33 cellular contexts compared by ENCODE assay signal in the genomic region with DNA sequence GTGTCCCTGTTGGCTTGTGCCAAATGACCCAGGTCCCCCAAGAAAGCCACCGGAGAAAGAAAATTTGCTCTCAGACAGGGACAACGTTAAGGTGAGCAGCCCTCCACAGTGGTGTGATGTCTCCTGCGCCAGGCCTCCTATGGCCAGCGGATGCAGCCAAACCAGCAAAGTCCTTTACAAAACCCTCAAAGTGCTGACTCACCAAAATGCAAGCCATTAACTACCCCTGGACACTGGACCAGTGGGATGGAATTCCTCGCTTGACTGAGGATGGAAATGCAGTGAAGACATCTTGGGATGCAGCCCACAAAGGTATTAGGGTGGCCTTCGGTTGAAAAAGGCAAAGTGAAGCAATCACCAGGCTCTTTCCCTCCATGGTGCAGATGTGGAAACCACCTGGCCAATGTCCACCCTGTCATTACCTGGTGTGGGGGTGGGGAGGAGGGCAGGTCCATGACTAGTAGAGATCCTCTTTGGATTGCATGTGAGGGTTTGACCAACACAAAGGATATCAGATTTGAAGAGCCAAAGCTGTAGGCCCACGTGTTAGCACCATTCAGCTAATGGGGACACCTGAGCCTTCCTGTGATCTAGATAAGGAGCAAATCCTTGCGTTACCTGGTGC.
"Had no signal": no experiment of that assay in that cellular context is flagged by ENCODE, and none has a peak within 500 bp of the region (broad histone marks: within the 10 kb centered on the region; RNA-seq: fewer than 3 reads in every experiment).

No MANE protein-coding gene starts in this region.

- H3K4me1 ChIP-seq: adrenal gland, body of pancreas, esophagus muscularis mucosa, foreskin keratinocyte had no signal

- H3K9me3 ChIP-seq: adrenal gland, body of pancreas, esophagus muscularis mucosa, gastrocnemius medialis had no signal

- H3K27ac ChIP-seq: adrenal gland, body of pancreas, esophagus muscularis mucosa, foreskin keratinocyte, gastrocnemius medialis had no signal

- H3K36me3 ChIP-seq: adrenal gland, esophagus muscularis mucosa, gastrocnemius medialis had no signal

- H3K9me3 Mint-ChIP-seq: activated CD4-positive, alpha-beta memory T cell treated with anti-CD3 and anti-CD28 coated beads for 36 hours; activated CD4-positive, alpha-beta T cell treated with anti-CD3 and anti-CD28 coated beads, Interleukin-2, amount 10 ng/mL, durations not matched to agents 24 days and 14 days; activated naive CD4-positive, alpha-beta T cell treated with anti-CD3 and anti-CD28 coated beads for 36 hours; activated naive CD4-positive, alpha-beta T cell treated with anti-CD3 and anti-CD28 coated beads, Interleukin-2, amount 50 U/mL, for 24 hours; activated naive CD8-positive, alpha-beta T cell treated with anti-CD3 and anti-CD28 coated beads for 36 hours; activated naive CD8-positive, alpha-beta T cell treated with anti-CD3 and anti-CD28 coated beads, Interleukin-2, amount 50 U/mL, for 24 hours; activated T-helper 1 cell treated with anti-CD3 and anti-CD28 coated beads, Interleukin-12 subunit alpha, Interleukin-12 subunit beta, Interleukin-2, Interleukin-4 antibody, amounts not matched to agents 30 ng/mL and 10 ng/mL and 1 ng/mL, durations not matched to agents 14 hours and 24 hours and 36 hours; activated T-helper 2 cell treated with anti-CD3 and anti-CD28 coated beads, Interferon-gamma antibody, Interleukin-2, Interleukin-4, amounts not matched to agents 10 μg/mL and 5 μg/mL and 100 μg/mL, durations not matched to agents 14 hours and 24 hours and 36 hours; effector memory CD8-positive, alpha-beta T cell had no signal

- ATAC-seq: activated CD4-positive, alpha-beta T cell treated with anti-CD3 and anti-CD28 coated beads for 36 hours; activated CD8-positive, alpha-beta memory T cell treated with anti-CD3 and anti-CD28 coated beads, Interleukin-2, amount 10 ng/mL, durations not matched to agents 7 days and 5 days; activated CD8-positive, alpha-beta T cell treated with anti-CD3 and anti-CD28 coated beads, Interleukin-2, amount 10 ng/mL, durations not matched to agents 7 days and 5 days; activated naive CD8-positive, alpha-beta T cell treated with anti-CD3 and anti-CD28 coated beads, Interleukin-2, amount 50 U/mL, for 24 hours; body of pancreas; effector memory CD8-positive, alpha-beta T cell; foreskin keratinocyte; gastrocnemius medialis had no signal

- DNase-seq: activated CD4-positive, alpha-beta memory T cell treated with anti-CD3 and anti-CD28 coated beads for 36 hours; activated CD4-positive, alpha-beta T cell treated with anti-CD3 and anti-CD28 coated beads for 36 hours; activated CD4-positive, alpha-beta T cell treated with anti-CD3 and anti-CD28 coated beads, Interleukin-2, amount 10 ng/mL, durations not matched to agents 24 days and 14 days; activated CD4-positive, CD25-positive, alpha-beta regulatory T cell; activated CD4-positive, CD25-positive, alpha-beta regulatory T cell treated with anti-CD3 and anti-CD28 coated beads, Interleukin-2, amount 50 U/mL, for 72 hours; activated CD8-positive, alpha-beta memory T cell treated with anti-CD3 and anti-CD28 coated beads, Interleukin-2, amount 10 ng/mL, durations not matched to agents 7 days and 5 days; activated CD8-positive, alpha-beta memory T cell treated with anti-CD3 and anti-CD28 coated beads, Interleukin-2, amount 50 U/mL, for 4 hours; activated CD8-positive, alpha-beta T cell treated with anti-CD3 and anti-CD28 coated beads, Interleukin-2, amount 10 ng/mL, durations not matched to agents 7 days and 5 days; activated effector memory CD4-positive, alpha-beta T cell treated with anti-CD3 and anti-CD28 coated beads, Interleukin-2, amount 50 U/mL, for 16 hours; activated naive CD4-positive, alpha-beta T cell treated with anti-CD3 and anti-CD28 coated beads for 36 hours; activated naive CD8-positive, alpha-beta T cell treated with anti-CD3 and anti-CD28 coated beads for 36 hours; activated naive CD8-positive, alpha-beta T cell treated with anti-CD3 and anti-CD28 coated beads, Interleukin-2, amount 50 U/mL, for 24 hours; activated T-cell treated with anti-CD3 and anti-CD28 coated beads, Interleukin-2, amount 50 U/mL, for 1 hour; activated T-cell treated with anti-CD3 and anti-CD28 coated beads, Interleukin-2, amount 50 U/mL, for 48 hours; adrenal gland; amygdala; aorta; body of pancreas; caudate nucleus; cortex of kidney; dermis blood vessel endothelial cell; effector CD4-positive, alpha-beta T cell; effector memory CD8-positive, alpha-beta T cell; erythroblast; foreskin keratinocyte; gastrocnemius medialis; glutamatergic neuron; T-helper 2 cell had no signal

- H3K4me1 Mint-ChIP-seq: activated CD4-positive, alpha-beta T cell treated with anti-CD3 and anti-CD28 coated beads for 36 hours; activated CD4-positive, alpha-beta T cell treated with anti-CD3 and anti-CD28 coated beads, Interleukin-2, amount 10 ng/mL, durations not matched to agents 24 days and 14 days; activated CD8-positive, alpha-beta memory T cell treated with anti-CD3 and anti-CD28 coated beads, Interleukin-2, amount 10 ng/mL, durations not matched to agents 7 days and 5 days; activated naive CD4-positive, alpha-beta T cell treated with anti-CD3 and anti-CD28 coated beads, Interleukin-2, amount 50 U/mL, for 24 hours; activated naive CD8-positive, alpha-beta T cell treated with anti-CD3 and anti-CD28 coated beads for 36 hours; activated naive CD8-positive, alpha-beta T cell treated with anti-CD3 and anti-CD28 coated beads, Interleukin-2, amount 50 U/mL, for 24 hours had no signal

- H3K27me3 ChIP-seq: adrenal gland, body of pancreas, gastrocnemius medialis had no signal

- H3K36me3 Mint-ChIP-seq: activated CD4-positive, alpha-beta memory T cell treated with anti-CD3 and anti-CD28 coated beads for 36 hours; activated CD8-positive, alpha-beta memory T cell treated with anti-CD3 and anti-CD28 coated beads, Interleukin-2, amount 10 ng/mL, durations not matched to agents 7 days and 5 days; activated naive CD4-positive, alpha-beta T cell treated with anti-CD3 and anti-CD28 coated beads, Interleukin-2, amount 50 U/mL, for 24 hours; activated naive CD8-positive, alpha-beta T cell treated with anti-CD3 and anti-CD28 coated beads for 36 hours had no signal

- H3K4me3 ChIP-seq: adrenal gland, body of pancreas, esophagus muscularis mucosa, gastrocnemius medialis had no signal

- H3K27ac Mint-ChIP-seq: activated CD4-positive, alpha-beta memory T cell treated with anti-CD3 and anti-CD28 coated beads for 36 hours; activated CD4-positive, alpha-beta T cell treated with anti-CD3 and anti-CD28 coated beads for 36 hours; activated CD4-positive, alpha-beta T cell treated with anti-CD3 and anti-CD28 coated beads, Interleukin-2, amount 10 ng/mL, durations not matched to agents 24 days and 14 days; activated CD8-positive, alpha-beta memory T cell treated with anti-CD3 and anti-CD28 coated beads, Interleukin-2, amount 10 ng/mL, durations not matched to agents 7 days and 5 days; activated CD8-positive, alpha-beta T cell treated with anti-CD3 and anti-CD28 coated beads, Interleukin-2, amount 10 ng/mL, durations not matched to agents 7 days and 5 days; activated naive CD4-positive, alpha-beta T cell treated with anti-CD3 and anti-CD28 coated beads for 36 hours; activated naive CD4-positive, alpha-beta T cell treated with anti-CD3 and anti-CD28 coated beads, Interleukin-2, amount 50 U/mL, for 24 hours; activated naive CD8-positive, alpha-beta T cell treated with anti-CD3 and anti-CD28 coated beads for 36 hours; activated naive CD8-positive, alpha-beta T cell treated with anti-CD3 and anti-CD28 coated beads, Interleukin-2, amount 50 U/mL, for 24 hours; activated T-helper 1 cell treated with anti-CD3 and anti-CD28 coated beads, Interleukin-12 subunit alpha, Interleukin-12 subunit beta, Interleukin-2, Interleukin-4 antibody, amounts not matched to agents 30 ng/mL and 10 ng/mL and 1 ng/mL, durations not matched to agents 14 hours and 24 hours and 36 hours; activated T-helper 2 cell treated with anti-CD3 and anti-CD28 coated beads, Interferon-gamma antibody, Interleukin-2, Interleukin-4, amounts not matched to agents 10 μg/mL and 5 μg/mL and 100 μg/mL, durations not matched to agents 14 hours and 24 hours and 36 hours; effector memory CD8-positive, alpha-beta T cell had no signal

- H3K4me3 Mint-ChIP-seq: activated CD4-positive, alpha-beta memory T cell treated with anti-CD3 and anti-CD28 coated beads for 36 hours; activated CD4-positive, alpha-beta T cell treated with anti-CD3 and anti-CD28 coated beads for 36 hours; activated CD4-positive, alpha-beta T cell treated with anti-CD3 and anti-CD28 coated beads, Interleukin-2, amount 10 ng/mL, durations not matched to agents 24 days and 14 days; activated CD8-positive, alpha-beta memory T cell treated with anti-CD3 and anti-CD28 coated beads, Interleukin-2, amount 10 ng/mL, durations not matched to agents 7 days and 5 days; activated CD8-positive, alpha-beta T cell treated with anti-CD3 and anti-CD28 coated beads, Interleukin-2, amount 10 ng/mL, durations not matched to agents 7 days and 5 days; activated naive CD4-positive, alpha-beta T cell treated with anti-CD3 and anti-CD28 coated beads for 36 hours; activated naive CD4-positive, alpha-beta T cell treated with anti-CD3 and anti-CD28 coated beads, Interleukin-2, amount 50 U/mL, for 24 hours; activated naive CD8-positive, alpha-beta T cell treated with anti-CD3 and anti-CD28 coated beads for 36 hours; activated naive CD8-positive, alpha-beta T cell treated with anti-CD3 and anti-CD28 coated beads, Interleukin-2, amount 50 U/mL, for 24 hours; activated T-helper 1 cell treated with anti-CD3 and anti-CD28 coated beads, Interleukin-12 subunit alpha, Interleukin-12 subunit beta, Interleukin-2, Interleukin-4 antibody, amounts not matched to agents 30 ng/mL and 10 ng/mL and 1 ng/mL, durations not matched to agents 14 hours and 24 hours and 36 hours; effector memory CD8-positive, alpha-beta T cell had no signal

- FAIRE-seq: colon had no signal
